Comparison of ENCODE assay signal across 10 cellular contexts in genomic region chr15:68431792-68432401, GRCh38. TPM values are rescaled to one million over a fixed set of nuclear protein-coding genes. Genes with fewer than 3 reads are reported as not detected.
A peak's percentile ranks its signal among the peaks of the same experiment; 100 is the strongest.
DNase-seq lines count a peak whose midpoint lies in the region; ATAC-seq and TF ChIP-seq lines count a peak whose summit lies in the region.
"Had no signal": no experiment of that assay in that cellular context is flagged by ENCODE, and none has a peak within 500 bp of the region (broad histone marks: within the 10 kb centered on the region; RNA-seq: fewer than 3 reads in every experiment).

Gene ITGA11, minus strand, starts transcription at chr15:68432163. Its CDS starts 97 bp downstream, at chr15:68432066.

- no peak for TF ChIP-seq CTCF in NB4 (IDR thresholded peaks at IDR 0.05; ENCODE audit: low read depth, low read length)

- H3K4me1 ChIP-seq in ES-I3 (ENCODE audit: insufficient read depth, low read length) (0 out of 2 replicates have a peak, but pooled peaks cover 4% of the 10 kb centered on the region), skeletal muscle tissue (ENCODE audit: control insufficient read depth in 3 of 3, insufficient read depth in 3 of 3, low read length in 3 of 3) (peaks cover 10 to 15% (median 14%) of the 10 kb centered on the region in 3 donors)

- H3K27me3 ChIP-seq in skeletal muscle tissue (ENCODE audit: control insufficient read depth in 3 of 3, insufficient read depth in 3 of 3, low read length in 3 of 3): peaks cover 31 to 46% (median 35%) of the 10 kb centered on the region in 3 donors

- H3K36me3 ChIP-seq in ES-I3 (ENCODE audit: insufficient read depth, low read length): no peaks in the 10 kb centered on the region
- no peaks in the 10 kb centered on the region for H3K36me3 ChIP-seq in skeletal muscle tissue (ENCODE audit: control insufficient read depth in 3 of 3, insufficient read depth in 3 of 3, low read length in 3 of 3)
- H3K36me3 ChIP-seq: neutrophil had no signal

- DNase-seq in NB4 (ENCODE audit: low read depth) (peak; percentile 71), amniotic epithelial cell (ENCODE audit: low read depth) (peak; percentile 45)

- H3K4me3 ChIP-seq in NB4 (ENCODE audit: low read depth, low read length) (peak within 1 kb of the TSS; percentile 28), iPS-11a (ENCODE audit: low read depth, low read length) (peak within 1 kb of the TSS; percentile 37), skeletal muscle tissue (ENCODE audit: low read length in 3 of 3) (peak within 1 kb of the TSS; percentile 65 to 74 (median 72))

- H3K9ac ChIP-seq in ES-I3 (ENCODE audit: low read depth, low read length) (peak within 1 kb of the TSS; percentile 57; the same call in 1 of the 2 replicates), skeletal muscle tissue (ENCODE audit: low read depth in 1 of 3, low read length in 3 of 3) (peak within 1 kb of the TSS; percentile 59 to 77 (median 74))
- H3K9ac ChIP-seq: KMS-11 had no signal

- H3K9me3 ChIP-seq in ES-I3 (ENCODE audit: control insufficient read depth, insufficient read depth, low read length) (no peaks in the 10 kb centered on the region), skeletal muscle tissue (ENCODE audit: control insufficient read depth in 3 of 3, low read length in 3 of 3) (no peaks in the 10 kb centered on the region)
- H3K9me3 ChIP-seq: neutrophil had no signal

- no peak for TF ChIP-seq POLR2A in NB4 (IDR thresholded peaks at IDR 0.05; ENCODE audit: extremely low read depth, insufficient read length)

- no peak within 1 kb of the TSS for H3K27ac ChIP-seq in skeletal muscle tissue (ENCODE audit: low read depth, low read length)
- H3K27ac ChIP-seq: KMS-11, neutrophil had no signal

- ATAC-seq in HG03159 (IDR thresholded peaks at IDR 0.05; ENCODE audit: unreplicated experiment) (no peak), GM18867 (IDR thresholded peaks at IDR 0.05; ENCODE audit: unreplicated experiment) (no peak), HG02885 (IDR thresholded peaks at IDR 0.05; ENCODE audit: poor library complexity, unreplicated experiment) (no peak)

RNA-seq across cellular contexts. Expression of gene ITGA11, which starts in this region (rescaled TPM):
- total RNA-seq in skeletal muscle tissue: 5.7 TPM
